Comparison of ENCODE assay signal across 11 cellular contexts in genomic region chr11:121421149-121421906, GRCh38. TPM values are rescaled to one million over a fixed set of nuclear protein-coding genes. Genes with fewer than 3 reads are reported as not detected.
DNase-seq lines count a peak whose midpoint lies in the region; ATAC-seq and TF ChIP-seq lines count a peak whose summit lies in the region.
"Had no signal": no experiment of that assay in that cellular context is flagged by ENCODE, and none has a peak within 500 bp of the region (broad histone marks: within the 10 kb centered on the region; RNA-seq: fewer than 3 reads in every experiment).

No MANE protein-coding gene starts in this region.

- H3K9me3 Mint-ChIP-seq in CD14-positive monocyte = peaks cover 0 to 7% (median 4%) of the 10 kb centered on the region in 7 donors

- H3K36me3 Mint-ChIP-seq in CD14-positive monocyte = peaks cover 0 to 6% of the 10 kb centered on the region in 2 donors

- peak overlapping the region; percentile 62 to 89 (median 80) for H3K27ac Mint-ChIP-seq in CD14-positive monocyte

- H4K20me1 ChIP-seq in OCI-LY3 (ENCODE audit: insufficient read depth, low read length) = no peaks in the 10 kb centered on the region

- peak; percentile 58 for DNase-seq in CD14-positive monocyte (ENCODE audit: low spot score)
- DNase-seq in iPS-NIHi7 (ENCODE audit: extremely low spot score) = peak; percentile 28
- DNase-seq in SIG-M5 treated with dmso at 0.1 percent for 504 hours (lab: John Stamatoyannopoulos, UW; ENCODE audit: unreplicated experiment) = no peak
- DNase-seq in sciatic nerve (ENCODE audit: low spot score) = no peak
- DNase-seq in ureter (ENCODE audit: low spot score) = no peak
- DNase-seq: amygdala, Calu3, dermis blood vessel endothelial cell had no signal

- no peak overlapping the region for H3K4me3 Mint-ChIP-seq in CD14-positive monocyte

- no peaks in the 10 kb centered on the region for H3K9me3 ChIP-seq in OCI-LY3 (ENCODE audit: insufficient read depth, low read length)

- H3K27me3 Mint-ChIP-seq in CD14-positive monocyte (ENCODE audit: low read depth in 3 of 3) = peaks cover 0 to 10% (median 0%) of the 10 kb centered on the region in 3 donors

- peaks cover 76% of the 10 kb centered on the region for H3K4me1 Mint-ChIP-seq in CD14-positive monocyte

- peak overlapping the region; percentile 6 for H3K4me2 ChIP-seq in OCI-LY3 (ENCODE audit: low read length)

- no peak overlapping the region for H2AFZ ChIP-seq in OCI-LY3 (ENCODE audit: low read depth, low read length)

- no peaks in the 10 kb centered on the region for H3K27me3 ChIP-seq in OCI-LY3 (ENCODE audit: low read depth, low read length)

- no peak overlapping the region for H3K4me3 ChIP-seq in OCI-LY3 (ENCODE audit: low read length)

- intact Hi-C loops in CD14-positive monocyte (cut with micrococcal nuclease) (loop anchor here in 1 of 2 donors (2.0 kb wide), 1 partner anchor 153 kb away; no protein-coding TSS in a partner anchor), sciatic nerve (cut with DNase I) (no loop called here)

- H3K4me1 ChIP-seq in OCI-LY3 (ENCODE audit: low read length) = peaks cover 37% of the 10 kb centered on the region

- no peaks in the 10 kb centered on the region for H3K79me2 ChIP-seq in OCI-LY3 (ENCODE audit: low read length)

- H3K9ac ChIP-seq in OCI-LY3 (ENCODE audit: low read length) = no peak overlapping the region

- no peak overlapping the region for H3K27ac ChIP-seq in OCI-LY3 (ENCODE audit: low read length)

- no peaks in the 10 kb centered on the region for H3K36me3 ChIP-seq in OCI-LY3 (replicated peaks; ENCODE audit: low read depth, low read length)

- ATAC-seq in GM21723 (IDR thresholded peaks at IDR 0.05; ENCODE audit: unreplicated experiment) (no peak), sciatic nerve (no peak)

- TF ChIP-seq CTCF in CD14-positive monocyte (IDR thresholded peaks at IDR 0.05) (peak; percentile 39), GM12872 (IDR thresholded peaks at IDR 0.05; ENCODE audit: insufficient read depth, low read depth, low read length) (peak; percentile 34; the same call in 2 of the 3 replicates), OCI-LY3 (IDR thresholded peaks at IDR 0.05; ENCODE audit: low read depth, low read length) (no peak; the same call in 1 of the 2 replicates)

RNA-seq across cellular contexts. Expression of gene SORL1, which starts 30.8 kb away (rescaled TPM):
- 10 to 100 TPM; 52.5 to 59.4 TPM for polyA plus RNA-seq in CD14-positive monocyte
- total RNA-seq in sciatic nerve (45.1 TPM), ureter (134 TPM)

Comparison
In these comparisons a context has a peak if more than half of its experiments do, and no peak if none do; other contexts are left out.
1. DNase-seq: peak in CD14-positive monocyte (single experiment) and iPS-NIHi7 (single experiment); none in SIG-M5 treated with dmso at 0.1 percent for 504 hours (single experiment), sciatic nerve (single experiment) and ureter (single experiment).